31 cellular contexts compared by ENCODE assay signal in genomic region chr12:29033519-29033918, GRCh38.
"Had no signal": no experiment of that assay in that cellular context is flagged by ENCODE, and none has a peak within 500 bp of the region (broad histone marks: within the 10 kb centered on the region; RNA-seq: fewer than 3 reads in every experiment).

No MANE protein-coding gene starts in this region.

- H3K9me3 ChIP-seq: adrenal gland, body of pancreas, breast epithelium had no signal

- H3K27me3 ChIP-seq: adrenal gland, body of pancreas, brain microvascular endothelial cell, breast epithelium had no signal

- ATAC-seq: activated CD8-positive, alpha-beta T cell treated with anti-CD3 and anti-CD28 coated beads for 36 hours; activated naive CD4-positive, alpha-beta T cell treated with anti-CD3 and anti-CD28 coated beads, Interleukin-2, amount 50 U/mL, for 72 hours; activated T-cell treated with anti-CD3 and anti-CD28 coated beads, Interleukin-2, amount 50 U/mL, for 4 hours; activated T-cell treated with anti-CD3 and anti-CD28 coated beads, Interleukin-2, amount 50 U/mL, for 72 hours; activated T-helper 17 cell treated with anti-CD3 and anti-CD28 coated beads, Interleukin-2, amount 50 U/mL, for 72 hours; body of pancreas had no signal

- DNase-seq: activated B cell treated with CpG ODN at 0.5 μM for 24 hours; activated CD4-positive, alpha-beta memory T cell treated with anti-CD3 and anti-CD28 coated beads for 36 hours; activated CD4-positive, alpha-beta T cell treated with anti-CD3 and anti-CD28 coated beads for 4 hours; activated CD4-positive, alpha-beta T cell treated with anti-CD3 and anti-CD28 coated beads, Interleukin-2, amount 10 ng/mL, durations not matched to agents 24 days and 14 days; activated CD4-positive, alpha-beta T cell treated with anti-CD3 and anti-CD28 coated beads, Interleukin-2, amount 50 U/mL, for 1 hour; activated CD4-positive, alpha-beta T cell treated with anti-CD3 and anti-CD28 coated beads, Interleukin-2, amount 50 U/mL, for 4 hours; activated CD4-positive, CD25-positive, alpha-beta regulatory T cell treated with anti-CD3 and anti-CD28 coated beads, Interleukin-2, amount 50 U/mL, for 72 hours; activated CD8-positive, alpha-beta memory T cell treated with anti-CD3 and anti-CD28 coated beads, Interleukin-2, amount 50 U/mL, for 4 hours; activated CD8-positive, alpha-beta T cell treated with anti-CD3 and anti-CD28 coated beads for 36 hours; activated effector memory CD4-positive, alpha-beta T cell treated with anti-CD3 and anti-CD28 coated beads, Interleukin-2, amount 50 U/mL, for 16 hours; activated gamma-delta T cell treated with Interleukin-2 at 50 U/mL for 16 hours; activated naive CD4-positive, alpha-beta T cell; activated naive CD4-positive, alpha-beta T cell treated with anti-CD3 and anti-CD28 coated beads for 36 hours; activated naive CD4-positive, alpha-beta T cell treated with anti-CD3 and anti-CD28 coated beads, Interleukin-2, amount 50 U/mL, for 16 hours; activated naive CD8-positive, alpha-beta T cell treated with anti-CD3 and anti-CD28 coated beads for 36 hours; activated T-cell treated with anti-CD3 and anti-CD28 coated beads for 4 hours; activated T-cell treated with anti-CD3 and anti-CD28 coated beads, Interleukin-2, amount 50 U/mL, for 1 hour; activated T-cell treated with anti-CD3 and anti-CD28 coated beads, Interleukin-2, amount 50 U/mL, for 4 hours; activated T-cell treated with anti-CD3 and anti-CD28 coated beads, Interleukin-2, amount 50 U/mL, for 72 hours; adrenal gland; amniotic stem cell; aorta; body of pancreas; brain microvascular endothelial cell; central memory CD4-positive, alpha-beta T cell; T-helper 2 cell; T-helper 9 cell had no signal

- H3K4me3 ChIP-seq: adrenal gland, body of pancreas, breast epithelium had no signal

- H3K4me1 ChIP-seq: adrenal gland, body of pancreas, breast epithelium had no signal

- H3K27ac ChIP-seq: adrenal gland, body of pancreas, brain microvascular endothelial cell, VCaP had no signal

- H3K36me3 ChIP-seq: adrenal gland, brain microvascular endothelial cell, breast epithelium had no signal
